28 cellular contexts compared by ENCODE assay signal in the genomic region with DNA sequence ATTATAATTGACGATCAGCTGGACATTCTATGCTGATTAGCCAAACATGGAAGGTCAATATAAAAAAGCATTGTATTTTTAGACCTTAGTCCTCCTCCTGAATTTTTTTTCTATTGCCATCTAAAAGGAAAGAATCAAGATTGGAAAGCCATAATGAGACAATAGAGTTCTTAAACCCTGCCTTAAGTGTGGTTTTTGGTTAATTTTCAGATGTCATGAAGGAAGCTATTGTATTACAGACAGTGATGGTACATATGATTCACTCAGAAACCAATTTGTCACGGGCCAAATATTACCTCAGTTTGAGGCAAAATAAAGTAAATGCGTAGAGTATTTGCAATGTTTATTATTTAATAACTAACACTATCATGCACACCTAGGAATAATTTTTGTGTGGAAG.
"Had no signal": no experiment of that assay in that cellular context is flagged by ENCODE, and none has a peak within 500 bp of the region (broad histone marks: within the 10 kb centered on the region; RNA-seq: fewer than 3 reads in every experiment).

No MANE protein-coding gene starts in this region.

- H3K27ac ChIP-seq: brain microvascular endothelial cell, esophagus muscularis mucosa, WERI-Rb-1 had no signal

- H3K4me3 Mint-ChIP-seq: activated B cell treated with CpG ODN at 0.5 μM for 24 hours; activated CD8-positive, alpha-beta T cell treated with anti-CD3 and anti-CD28 coated beads for 36 hours; activated naive CD8-positive, alpha-beta T cell; activated T-cell treated with anti-CD3 and anti-CD28 coated beads, Interleukin-2, amount 50 U/mL, for 4 hours; activated T-helper 17 cell treated with anti-CD3 and anti-CD28 coated beads, Interleukin-2, amount 50 U/mL, for 72 hours; central memory CD8-positive, alpha-beta T cell; effector memory CD8-positive, alpha-beta T cell; T-helper 17 cell; T-helper 2 cell treated with Interferon-gamma antibody and Interleukin-4, amounts not matched to agents 5 μg/mL and 100 μg/mL, for 36 hours had no signal

- H3K36me3 Mint-ChIP-seq: activated naive CD8-positive, alpha-beta T cell had no signal

- H3K4me3 ChIP-seq: esophagus muscularis mucosa had no signal

- H3K27ac Mint-ChIP-seq: activated B cell treated with CpG ODN at 0.5 μM for 24 hours; activated CD8-positive, alpha-beta T cell treated with anti-CD3 and anti-CD28 coated beads for 36 hours; activated naive CD8-positive, alpha-beta T cell; activated T-helper 17 cell treated with anti-CD3 and anti-CD28 coated beads, Interleukin-2, amount 50 U/mL, for 72 hours; effector memory CD8-positive, alpha-beta T cell; T-helper 17 cell; T-helper 2 cell treated with Interferon-gamma antibody and Interleukin-4, amounts not matched to agents 5 μg/mL and 100 μg/mL, for 36 hours had no signal

- H3K36me3 ChIP-seq: brain microvascular endothelial cell, esophagus muscularis mucosa, WERI-Rb-1 had no signal

- H3K27me3 Mint-ChIP-seq: activated B cell treated with CpG ODN at 0.5 μM for 24 hours; activated CD8-positive, alpha-beta T cell treated with anti-CD3 and anti-CD28 coated beads for 36 hours; activated naive CD8-positive, alpha-beta T cell; activated T-helper 17 cell treated with anti-CD3 and anti-CD28 coated beads, Interleukin-2, amount 50 U/mL, for 72 hours; central memory CD8-positive, alpha-beta T cell; effector memory CD8-positive, alpha-beta T cell; T-helper 17 cell had no signal

- H3K4me1 Mint-ChIP-seq: activated B cell treated with CpG ODN at 0.5 μM for 24 hours; activated T-helper 17 cell treated with anti-CD3 and anti-CD28 coated beads, Interleukin-2, amount 50 U/mL, for 72 hours; central memory CD8-positive, alpha-beta T cell; T-helper 17 cell had no signal

- H3K27me3 ChIP-seq: brain microvascular endothelial cell, esophagus muscularis mucosa had no signal

- H3K9me3 ChIP-seq: esophagus muscularis mucosa had no signal

- H3K4me1 ChIP-seq: esophagus muscularis mucosa had no signal

- DNase-seq: activated B cell treated with CpG ODN at 0.5 μM for 24 hours; activated CD4-positive, alpha-beta T cell treated with anti-CD3 and anti-CD28 coated beads for 48 hours; activated CD4-positive, alpha-beta T cell treated with anti-CD3 and anti-CD28 coated beads, Interleukin-2, amount 50 U/mL, for 1 hour; activated CD4-positive, alpha-beta T cell treated with anti-CD3 and anti-CD28 coated beads, Interleukin-2, amount 50 U/mL, for 48 hours; activated CD8-positive, alpha-beta memory T cell treated with anti-CD3 and anti-CD28 coated beads for 24 hours; activated CD8-positive, alpha-beta T cell treated with anti-CD3 and anti-CD28 coated beads for 36 hours; activated effector memory CD4-positive, alpha-beta T cell treated with Interleukin-2 at 50 U/mL for 16 hours; activated gamma-delta T cell treated with Interleukin-2 at 50 U/mL for 16 hours; activated naive CD4-positive, alpha-beta T cell treated with anti-CD3 and anti-CD28 coated beads, Interleukin-2, amount 50 U/mL, for 16 hours; activated naive CD4-positive, alpha-beta T cell treated with Interleukin-2 at 50 U/mL for 16 hours; activated T-cell treated with anti-CD3 and anti-CD28 coated beads, Interleukin-2, amount 50 U/mL, for 4 hours; amniotic stem cell; anterior cingulate cortex; brain microvascular endothelial cell; cortex of kidney; dermis blood vessel endothelial cell; effector CD4-positive, alpha-beta T cell; effector memory CD8-positive, alpha-beta T cell; erythroblast; head of caudate nucleus; T-helper 17 cell; T1000; WERI-Rb-1 had no signal
